Comparison of ENCODE assay signal across 16 cellular contexts in genomic region chr2:213177685-213178084, GRCh38. TPM values are rescaled to one million over a fixed set of nuclear protein-coding genes. Genes with fewer than 3 reads are reported as not detected.
A peak's percentile ranks its signal among the peaks of the same experiment; 100 is the strongest.
DNase-seq lines count a peak whose midpoint lies in the region; ATAC-seq and TF ChIP-seq lines count a peak whose summit lies in the region.
"Had no signal": no experiment of that assay in that cellular context is flagged by ENCODE, and none has a peak within 500 bp of the region (broad histone marks: within the 10 kb centered on the region; RNA-seq: fewer than 3 reads in every experiment).

No MANE protein-coding gene starts in this region.

- H3K36me3 Mint-ChIP-seq in type B pancreatic cell, result no peaks in the 10 kb centered on the region
- H3K36me3 Mint-ChIP-seq: CD4-positive, alpha-beta memory T cell had no signal

- peak overlapping the region; percentile 86 for H3K27ac Mint-ChIP-seq in type B pancreatic cell
- H3K27ac Mint-ChIP-seq: CD4-positive, alpha-beta memory T cell had no signal

- H3K27ac ChIP-seq in DND-41 (ENCODE audit: low read length), result no peak overlapping the region

- peaks cover 3% of the 10 kb centered on the region for H3K4me1 Mint-ChIP-seq in type B pancreatic cell (ENCODE audit: unreplicated experiment)
- H3K4me1 Mint-ChIP-seq: CD4-positive, alpha-beta memory T cell had no signal

- no peaks in the 10 kb centered on the region for H3K9me3 ChIP-seq in DND-41 (ENCODE audit: insufficient read depth, low read length, severe bottlenecking)

- H3K4me2 ChIP-seq in DND-41 (ENCODE audit: insufficient read depth, low read length), result no peak overlapping the region

- no peak for TF ChIP-seq CTCF in DND-41 (IDR thresholded peaks at IDR 0.05; ENCODE audit: borderline replicate concordance, extremely low read depth, low read length, poor library complexity, severe bottlenecking)
- TF ChIP-seq CTCF in type B pancreatic cell (conservative IDR thresholded peaks at IDR 0.05), result no peak

- H3K4me3 ChIP-seq in DND-41 (ENCODE audit: low read depth in 1 of 2, low read length in 2 of 2), result no peak overlapping the region

- H3K4me3 Mint-ChIP-seq in type B pancreatic cell, result peak overlapping the region; percentile 30
- H3K4me3 Mint-ChIP-seq: CD4-positive, alpha-beta memory T cell had no signal

- ATAC-seq in DND-41 (ENCODE audit: insufficient read depth, low read depth), result no peak
- ATAC-seq in left lobe of liver, result peak; percentile 31

- H3K36me3 ChIP-seq in DND-41 (ENCODE audit: insufficient read depth, low read length), result no peaks in the 10 kb centered on the region

- no peaks in the 10 kb centered on the region for H3K79me2 ChIP-seq in DND-41 (ENCODE audit: insufficient read depth, low read length)

- H3K4me1 ChIP-seq in DND-41 (ENCODE audit: insufficient read depth, low read length), result no peaks in the 10 kb centered on the region; the same call in 1 of the 2 replicates

- no peaks in the 10 kb centered on the region for H4K20me1 ChIP-seq in DND-41 (ENCODE audit: insufficient read depth, low read length)

- no peak overlapping the region for H3K9ac ChIP-seq in DND-41 (ENCODE audit: low read depth, low read length)

- DNase-seq in DND-41 (no peak), OCI-M1 (lab: John Stamatoyannopoulos, UW) (peak; percentile 8), left lobe of liver (ENCODE audit: low spot score) (no peak), type B pancreatic cell (ENCODE audit: extremely low spot score, unreplicated experiment) (no peak), NCI-H82 treated with DMSO at 0.1 percent for 48 hours (lab: John Stamatoyannopoulos, UW; ENCODE audit: unreplicated experiment) (no peak), 8988T (no peak)
- no peak for DNase-seq in activated CD4-positive, alpha-beta T cell treated with anti-CD3 and anti-CD28 coated beads for 48 hours
- DNase-seq: C1 segment of cervical spinal cord; CD4-positive, alpha-beta memory T cell; COR-L47; DMS153; GF-D8; GOT3; H7; HCEC 1CT had no signal

- H3K27me3 Mint-ChIP-seq in type B pancreatic cell, result no peaks in the 10 kb centered on the region
- H3K27me3 Mint-ChIP-seq: CD4-positive, alpha-beta memory T cell had no signal

- H2AFZ ChIP-seq in DND-41 (ENCODE audit: low read depth, low read length), result 0 out of 2 replicates have a peak overlapping the region, but pooled peaks have one; percentile 21

- peaks cover 14% of the 10 kb centered on the region for H3K9me3 Mint-ChIP-seq in type B pancreatic cell
- H3K9me3 Mint-ChIP-seq: CD4-positive, alpha-beta memory T cell had no signal

- no peaks in the 10 kb centered on the region for H3K27me3 ChIP-seq in DND-41 (ENCODE audit: insufficient read depth, low read length, poor library complexity)

RNA-seq across cellular contexts. Expression of gene IKZF2, which starts 26.3 kb away (rescaled TPM):
- 1.8 TPM for total RNA-seq in left lobe of liver
- total RNA-seq in type B pancreatic cell (ENCODE audit: low replicate concordance), result 57.0 and 153 TPM in 2 replicates
- total RNA-seq: G401 had no signal

Comparison
In these comparisons a context has a peak if more than half of its experiments do, and no peak if none do; other contexts are left out.
1. RNA of gene IKZF2, which starts 26.3 kb away (total RNA-seq): 57.0 to 153 TPM in type B pancreatic cell; 1.8 TPM in left lobe of liver (single experiment); every median in the first group is over 10 times any median in the second.